ENCODE assay signal across 8 cellular contexts in genomic region chr1:154419620-154420020, GRCh38. TPM values are rescaled to one million over a fixed set of nuclear protein-coding genes. Genes with fewer than 3 reads are reported as not detected.
A peak's percentile ranks its signal among the peaks of the same experiment; 100 is the strongest.
DNase-seq lines count a peak whose midpoint lies in the region; ATAC-seq and TF ChIP-seq lines count a peak whose summit lies in the region.

No MANE protein-coding gene starts in this region.

- H3K79me2 ChIP-seq in GM23338 (replicated peaks; ENCODE audit: insufficient read depth) = no peaks in the 10 kb centered on the region
- no peaks in the 10 kb centered on the region; the same call in 1 of the 2 replicates for H3K79me2 ChIP-seq in SK-N-SH (ENCODE audit: insufficient read depth)

- 25% methylated on average over 7 of the region's 8 CpGs for WGBS in SK-N-SH (ENCODE audit: low lambda C conversion rate)
- WGBS in upper lobe of left lung, 2 donors = 6 to 10% methylated on average over 8 of the region's 8 CpGs

- no peak overlapping the region for H3K4me3 ChIP-seq in GM23338
- peak overlapping the region in 1 of 2 experiments; percentile 51; a peak in 2 of 4 replicates for H3K4me3 ChIP-seq in SK-N-SH (ENCODE audit: low read depth in 2 of 2, low read length in 1 of 2)
- no peak overlapping the region for H3K4me3 ChIP-seq in upper lobe of left lung

- H3K36me3 Mint-ChIP-seq in GM23338 (ENCODE audit: low read depth) = no peaks in the 10 kb centered on the region

- no peak for TF ChIP-seq CTCF in GM23338 (conservative IDR thresholded peaks at IDR 0.05; ENCODE audit: low read depth in 2 of 2)
- no peak for TF ChIP-seq CTCF in SK-N-SH (IDR thresholded peaks at IDR 0.05)
- TF ChIP-seq CTCF in upper lobe of left lung (IDR thresholded peaks at IDR 0.05) = no peak

- H3K9me3 Mint-ChIP-seq in GM23338 = no peaks in the 10 kb centered on the region

- H3K4me2 ChIP-seq in GM23338 = no peak overlapping the region
- H3K4me2 ChIP-seq in SK-N-SH = peak overlapping the region; percentile 88

- no peak for ATAC-seq in GM23338
- ATAC-seq in upper lobe of left lung (ENCODE audit: low FRiP score in 2 of 2) = peak; percentile 82 to 88
- ATAC-seq in GM18502 (IDR thresholded peaks at IDR 0.05; ENCODE audit: poor library complexity, unreplicated experiment) = no peak
- ATAC-seq in HG03159 (IDR thresholded peaks at IDR 0.05; ENCODE audit: unreplicated experiment) = no peak
- ATAC-seq in HG03354 (IDR thresholded peaks at IDR 0.05; ENCODE audit: poor library complexity, severe bottlenecking, unreplicated experiment) = no peak

- no peak for DNase-seq in GM23338 (ENCODE audit: low spot score)
- DNase-seq in SK-N-SH = no peak
- peak; percentile 96 for DNase-seq in dermis blood vessel endothelial cell
- peak; percentile 79 for DNase-seq in midbrain (lab: John Stamatoyannopoulos, UW)
- peak; percentile 76 to 95 for DNase-seq in upper lobe of left lung

- H3K4me1 ChIP-seq in GM23338 (ENCODE audit: insufficient read depth) (no peaks in the 10 kb centered on the region; the same call in 1 of the 2 replicates), SK-N-SH (ENCODE audit: control insufficient read depth in 1 of 2, insufficient read depth in 2 of 2, low read depth in 1 of 2, low read length in 1 of 2) (peaks cover 11 to 48% of the 10 kb centered on the region in 2 experiments; a peak in 3 of 4 replicates), upper lobe of left lung (peaks cover 66 to 80% (median 76%) of the 10 kb centered on the region in 4 donors)

- no peaks in the 10 kb centered on the region for H3K9me2 ChIP-seq in GM23338 (ENCODE audit: insufficient read depth)
- H3K9me2 ChIP-seq in SK-N-SH = no peaks in the 10 kb centered on the region

- peak overlapping the region; percentile 42; the same call in 1 of the 2 replicates for H3K27ac Mint-ChIP-seq in GM23338

- H3K27me3 Mint-ChIP-seq in GM23338 (ENCODE audit: insufficient read depth, low read depth, poor library complexity) = peaks cover 7% of the 10 kb centered on the region

- TF ChIP-seq RAD21 in SK-N-SH (IDR thresholded peaks at IDR 0.05; ENCODE audit: low read length) = no peak

- H3K9me3 ChIP-seq in SK-N-SH = no peaks in the 10 kb centered on the region
- H3K9me3 ChIP-seq in upper lobe of left lung = no peaks in the 10 kb centered on the region

- H2AFZ ChIP-seq in GM23338 (no peak overlapping the region), SK-N-SH (ENCODE audit: low read depth) (peak overlapping the region; percentile 73)

- no peak overlapping the region for H3K4me3 Mint-ChIP-seq in GM23338

- POLR2A ChIA-PET in SK-N-SH (lab: Yijun Ruan, JAX) = no interaction called here

- H3K27me3 ChIP-seq in GM23338 (ENCODE audit: insufficient read depth) = no peaks in the 10 kb centered on the region
- no peaks in the 10 kb centered on the region for H3K27me3 ChIP-seq in SK-N-SH (ENCODE audit: insufficient read depth)
- H3K27me3 ChIP-seq in upper lobe of left lung = no peaks in the 10 kb centered on the region

- H3K36me3 ChIP-seq in GM23338 (ENCODE audit: insufficient read depth) (no peaks in the 10 kb centered on the region), SK-N-SH (replicated peaks in 1 of 2; ENCODE audit: control insufficient read depth in 1 of 2, insufficient read depth in 2 of 2, low read length in 1 of 2) (no peaks in the 10 kb centered on the region), upper lobe of left lung (no peaks in the 10 kb centered on the region)

- TF ChIP-seq EP300 in SK-N-SH (IDR thresholded peaks at IDR 0.05; ENCODE audit: borderline replicate concordance in 1 of 2, low read depth in 1 of 2, low read length in 1 of 2) (no peak), upper lobe of left lung (IDR thresholded peaks at IDR 0.05) (peak in 2 of 4 donors; percentile 37 to 71)

- H3F3A ChIP-seq in GM23338 (replicated peaks; ENCODE audit: low read depth) (no peaks in the 10 kb centered on the region), SK-N-SH (replicated peaks; ENCODE audit: insufficient read depth) (peaks cover 29% of the 10 kb centered on the region)

- no peak overlapping the region for H3K27ac ChIP-seq in GM23338 (ENCODE audit: low read depth)
- peak overlapping the region; percentile 66 to 99; a peak in 3 of 4 replicates for H3K27ac ChIP-seq in SK-N-SH (ENCODE audit: low read depth in 2 of 2, low read length in 1 of 2)
- peak overlapping the region; percentile 84 to 93 (median 90) for H3K27ac ChIP-seq in upper lobe of left lung

- TF ChIP-seq POLR2A in upper lobe of left lung (IDR thresholded peaks at IDR 0.05) = peak in 1 of 4 donors; percentile 64

- CTCF ChIA-PET in SK-N-SH (lab: Yijun Ruan, JAX) = interaction anchor here (1.1 to 3.4 kb wide), 3 partner anchors 15 to 85 kb away, joined by 3 to 10 read pairs (median 5); partner anchors contain the start of gene IL6R

- H4K20me1 ChIP-seq in GM23338 (replicated peaks; ENCODE audit: insufficient read depth) (no peaks in the 10 kb centered on the region), SK-N-SH (ENCODE audit: insufficient read depth) (no peaks in the 10 kb centered on the region)

- H3K9ac ChIP-seq in SK-N-SH = peak overlapping the region; percentile 61

- peaks cover 30% of the 10 kb centered on the region for H3K4me1 Mint-ChIP-seq in GM23338

TF ChIP-seq in GM23338, 12 proteins besides CTCF, POLR2A, EP300 and RAD21 (continues in another document):
- TF ChIP-seq STAT1 (IDR thresholded peaks at IDR 0.05; ENCODE audit: unreplicated experiment) (no peak), NANOG (IDR thresholded peaks at IDR 0.05; ENCODE audit: borderline replicate concordance) (no peak), ZNF114 (CRISPR knock-in tag; IDR thresholded peaks at IDR 0.05) (no peak), POLR2AphosphoS5 (IDR thresholded peaks at IDR 0.05; ENCODE audit: low read depth) (no peak), EZH2phosphoT487 (IDR thresholded peaks at IDR 0.05; ENCODE audit: unreplicated experiment) (no peak), ETS1 (IDR thresholded peaks at IDR 0.05) (no peak)

TF ChIP-seq in SK-N-SH, 30 proteins besides CTCF, POLR2A, EP300 and RAD21:
- TF ChIP-seq YY1 (IDR thresholded peaks at IDR 0.05; ENCODE audit: low read depth) (no peak), MXI1 (IDR thresholded peaks at IDR 0.05; ENCODE audit: low read depth, low read length) (no peak), ELF1 (IDR thresholded peaks at IDR 0.05) (0 out of 2 replicates have a peak, but pooled peaks have one; percentile 3), NFIC (IDR thresholded peaks at IDR 0.05; ENCODE audit: borderline replicate concordance) (peak; percentile 54), TCF12 (IDR thresholded peaks at IDR 0.05) (peak; percentile 57), FOXJ3 (CRISPR knock-in tag; IDR thresholded peaks at IDR 0.05) (no peak), PBX3 (IDR thresholded peaks at IDR 0.05) (peak; percentile 30; the same call in 1 of the 2 replicates), REST (IDR thresholded peaks at IDR 0.05; ENCODE audit: low read depth, low read length) (no peak)
TF ChIP-seq in SK-N-SH: peak in this region for 4.

RNA-seq across cellular contexts. Expression of gene IL6R, which starts 14.5 kb away (rescaled TPM):
- 3.2 and 13.8 TPM in 2 replicates for total RNA-seq in GM23338 (2014; rRNA removed; shearing (Covaris generic))
- polyA plus RNA-seq in GM23338 (2016; fragmentation: Nextera tagmentation; extraction: Ambion mirVana) = 1.0 and 1.2 TPM in 2 replicates
- 1.4 and 2.8 TPM in 2 replicates for polyA plus RNA-seq in SK-N-SH (2012; rRNA removed)
- polyA plus RNA-seq in SK-N-SH (2012; cell fraction: cytosol; rRNA removed) = 0.97 and 1.5 TPM in 2 replicates
- 1.8 and 3.7 TPM in 2 replicates for polyA plus RNA-seq in SK-N-SH (2012; cell fraction: nucleus; rRNA removed)
- total RNA-seq in dermis blood vessel endothelial cell = 23.3 and 25.2 TPM in 2 replicates
- 100 to 1,000 TPM in 3 of 6 donors, 10 to 100 TPM in 3; 59.6 to 126 (median 97.5) TPM for total RNA-seq in upper lobe of left lung

Comparison
In these comparisons a context has a peak if more than half of its experiments do, and no peak if none do; other contexts are left out.
1. ATAC-seq: peak in upper lobe of left lung (2 of 2); none in GM23338 (single experiment), GM18502 (single experiment), HG03159 (single experiment) and HG03354 (single experiment).
2. DNase-seq: peak in dermis blood vessel endothelial cell (single experiment), midbrain (single experiment) and upper lobe of left lung (2 of 2); none in GM23338 (single experiment) and SK-N-SH (single experiment).